13 cellular contexts compared by ENCODE assay signal in the genomic region with DNA sequence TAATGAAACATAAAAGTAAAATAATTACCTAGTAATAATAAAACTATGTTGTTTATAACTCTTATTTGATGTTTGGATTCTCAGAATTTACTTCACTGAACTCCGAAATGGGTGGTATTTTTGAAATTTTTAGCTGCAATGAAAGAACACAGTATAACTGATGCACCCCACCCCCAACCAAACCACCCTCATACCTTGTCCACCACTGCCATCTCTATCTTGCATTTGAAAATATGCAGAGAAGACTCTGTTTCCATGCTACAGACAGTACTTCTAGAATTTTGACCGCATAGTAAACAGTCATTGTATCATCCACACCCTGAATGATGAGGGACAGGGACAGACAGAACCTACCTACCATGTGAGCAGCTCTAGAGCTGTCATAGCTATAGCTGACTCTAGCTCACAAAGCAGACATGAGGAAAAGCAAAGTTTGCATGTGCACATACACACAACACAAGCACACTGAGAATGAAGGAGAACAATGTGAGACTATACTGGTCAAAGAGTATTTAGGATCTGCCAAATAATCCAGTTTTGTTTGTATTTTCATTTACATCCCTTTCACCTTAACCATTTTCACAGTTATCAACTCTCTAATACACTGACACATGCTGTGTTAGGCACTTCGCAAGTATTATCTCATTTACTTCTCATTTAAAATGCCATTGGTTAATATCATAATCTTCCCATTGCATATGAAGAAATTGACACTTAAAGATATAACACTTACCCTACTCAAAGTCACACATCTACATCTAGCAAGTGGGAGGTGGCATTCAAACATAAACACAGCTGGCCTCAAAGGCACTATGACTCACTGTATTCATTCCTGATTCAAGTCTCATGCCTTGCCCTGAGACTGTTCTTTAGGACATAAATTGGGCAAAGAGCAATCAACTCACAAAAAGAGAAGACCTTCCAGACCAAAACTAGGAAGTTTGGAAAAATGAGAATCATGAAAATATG.
A peak's percentile ranks its signal among the peaks of the same experiment; 100 is the strongest.
DNase-seq lines count a peak whose midpoint lies in the region; ATAC-seq and FAIRE-seq lines count a peak whose summit lies in the region.
"Had no signal": no experiment of that assay in that cellular context is flagged by ENCODE, and none has a peak within 500 bp of the region (broad histone marks: within the 10 kb centered on the region; RNA-seq: fewer than 3 reads in every experiment).

No MANE protein-coding gene starts in this region.

- POLR2A ChIA-PET in activated CD4-positive, alpha-beta memory T cell treated with anti-CD3 and anti-CD28 coated beads, Interleukin-2, amount 10 ng/mL, durations not matched to agents 7 days and 5 days (lab: Charles Lee) = interaction anchor here (0.8 to 2.0 kb wide), 3 partner anchors 9 to 53 kb away, joined by 3 to 9 read pairs (median 7); no protein-coding TSS in a partner anchor

- FAIRE-seq in urothelium cell line (lab: Jason Lieb, UNC) = peak; percentile 37

- peaks cover 7% of the 10 kb centered on the region for H3K36me3 Mint-ChIP-seq in activated CD4-positive, alpha-beta memory T cell treated with anti-CD3 and anti-CD28 coated beads, Interleukin-2, amount 10 ng/mL, durations not matched to agents 7 days and 5 days (ENCODE audit: low read depth)
- H3K36me3 Mint-ChIP-seq: CD14-positive monocyte, WTC11 had no signal

- no peaks in the 10 kb centered on the region for H3K27me3 Mint-ChIP-seq in activated CD4-positive, alpha-beta memory T cell treated with anti-CD3 and anti-CD28 coated beads, Interleukin-2, amount 10 ng/mL, durations not matched to agents 7 days and 5 days

- H3K4me1 Mint-ChIP-seq in activated CD4-positive, alpha-beta memory T cell treated with anti-CD3 and anti-CD28 coated beads, Interleukin-2, amount 10 ng/mL, durations not matched to agents 7 days and 5 days = peaks cover 41% of the 10 kb centered on the region
- H3K4me1 Mint-ChIP-seq: CD14-positive monocyte had no signal

- CTCF ChIA-PET in activated CD4-positive, alpha-beta memory T cell treated with anti-CD3 and anti-CD28 coated beads, Interleukin-2, amount 10 ng/mL, durations not matched to agents 7 days and 5 days (lab: Charles Lee) = no interaction called here

- ATAC-seq in HG02571 (IDR thresholded peaks at IDR 0.05; ENCODE audit: unreplicated experiment) = no peak
- ATAC-seq: WTC11 had no signal

- DNase-seq in stimulated activated CD4-positive, alpha-beta T cell treated with anti-CD3 and anti-CD28 coated beads, Interleukin-1b, Interleukin-23, amount 100 ng/mL, for 48 hours = peak; percentile 16
- no peak for DNase-seq in stimulated activated CD4-positive, alpha-beta T cell treated with anti-CD3 and anti-CD28 coated beads, Interleukin-12 subunit alpha, Interleukin-12 subunit beta, amount 100 ng/mL, for 4 hours
- no peak for DNase-seq in activated CD4-positive, alpha-beta memory T cell treated with anti-CD3 and anti-CD28 coated beads, Interleukin-2, amount 10 ng/mL, durations not matched to agents 7 days and 5 days
- peak; percentile 64 for DNase-seq in fibroblast of the conjunctiva (ENCODE audit: low read depth)
- DNase-seq in urothelium cell line (ENCODE audit: low spot score) = peak; percentile 56
- no peak for DNase-seq in COR-L47 (lab: John Stamatoyannopoulos, UW)
- DNase-seq in NCI-H187 treated with DMSO at 0.1 percent for 48 hours (lab: John Stamatoyannopoulos, UW) = no peak
- DNase-seq: aorta, NCI-H1092 treated with DMSO at 0.1 percent for 48 hours, thyroid gland had no signal

- peak overlapping the region; percentile 4 for H3K27ac Mint-ChIP-seq in activated CD4-positive, alpha-beta memory T cell treated with anti-CD3 and anti-CD28 coated beads, Interleukin-2, amount 10 ng/mL, durations not matched to agents 7 days and 5 days
- H3K27ac Mint-ChIP-seq: CD14-positive monocyte, WTC11 had no signal

- H3K4me3 Mint-ChIP-seq in activated CD4-positive, alpha-beta memory T cell treated with anti-CD3 and anti-CD28 coated beads, Interleukin-2, amount 10 ng/mL, durations not matched to agents 7 days and 5 days = no peak overlapping the region
- H3K4me3 Mint-ChIP-seq: CD14-positive monocyte, WTC11 had no signal

- H3K9me3 Mint-ChIP-seq in activated CD4-positive, alpha-beta memory T cell treated with anti-CD3 and anti-CD28 coated beads, Interleukin-2, amount 10 ng/mL, durations not matched to agents 7 days and 5 days = peaks cover 7% of the 10 kb centered on the region
- H3K9me3 Mint-ChIP-seq: WTC11 had no signal

Comparison
In these comparisons a context has a peak if more than half of its experiments do, and no peak if none do; other contexts are left out.
1. DNase-seq: peak in stimulated activated CD4-positive, alpha-beta T cell treated with anti-CD3 and anti-CD28 coated beads, Interleukin-1b, Interleukin-23, amount 100 ng/mL, for 48 hours (single experiment), fibroblast of the conjunctiva (single experiment) and urothelium cell line (single experiment); none in stimulated activated CD4-positive, alpha-beta T cell treated with anti-CD3 and anti-CD28 coated beads, Interleukin-12 subunit alpha, Interleukin-12 subunit beta, amount 100 ng/mL, for 4 hours (single experiment), activated CD4-positive, alpha-beta memory T cell treated with anti-CD3 and anti-CD28 coated beads, Interleukin-2, amount 10 ng/mL, durations not matched to agents 7 days and 5 days (single experiment), COR-L47 (single experiment) and NCI-H187 treated with DMSO at 0.1 percent for 48 hours (single experiment).